11 cellular contexts compared by ENCODE assay signal in the genomic region with DNA sequence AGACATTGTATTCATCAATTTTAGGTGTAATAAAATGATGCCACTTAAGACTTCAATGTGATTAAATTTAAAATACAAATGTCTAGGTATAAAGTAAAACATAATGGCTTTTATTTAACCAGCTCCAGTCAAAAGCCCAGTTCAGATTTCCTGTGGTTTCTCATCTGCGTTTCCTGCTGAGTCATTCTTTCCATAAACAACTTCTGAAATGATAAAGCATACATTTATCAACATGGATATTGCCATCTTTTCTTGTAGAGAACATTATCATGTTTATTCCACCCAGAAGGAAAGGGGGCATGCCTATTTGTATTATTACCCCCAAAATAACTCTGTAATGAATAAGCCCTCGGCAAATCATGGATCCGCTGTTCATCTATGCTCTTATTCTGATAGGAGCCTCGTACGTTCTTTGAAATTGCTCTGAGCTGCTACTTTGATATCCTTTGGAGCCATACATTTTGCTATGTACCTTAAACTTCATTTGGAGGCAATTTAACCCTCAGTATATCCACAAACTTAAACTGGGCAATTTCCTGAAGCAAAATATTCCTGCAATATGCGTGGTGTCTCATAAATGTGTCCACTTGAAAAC. TPM values are rescaled to one million over a fixed set of nuclear protein-coding genes. Genes with fewer than 3 reads are reported as not detected.
DNase-seq lines count a peak whose midpoint lies in the region; ATAC-seq, FAIRE-seq and TF ChIP-seq lines count a peak whose summit lies in the region.
"Had no signal": no experiment of that assay in that cellular context is flagged by ENCODE, and none has a peak within 500 bp of the region (broad histone marks: within the 10 kb centered on the region; RNA-seq: fewer than 3 reads in every experiment).

No MANE protein-coding gene starts in this region.

- peak; percentile 90 for FAIRE-seq in endothelial cell of umbilical vein (lab: Jason Lieb, UNC)
- FAIRE-seq: D721Med had no signal

- peak overlapping the region; percentile 5 for H3K9ac ChIP-seq in endothelial cell of umbilical vein (replicated peaks; ENCODE audit: extremely low read depth, insufficient read depth, low read length)

- no peaks in the 10 kb centered on the region for H4K20me1 ChIP-seq in endothelial cell of umbilical vein (replicated peaks; ENCODE audit: control insufficient read depth, extremely low read depth, insufficient read depth, low read length)

- H3K4me3 Mint-ChIP-seq in activated T-cell treated with anti-CD3 and anti-CD28 coated beads, Interleukin-2, amount 50 U/mL, for 72 hours = no peak overlapping the region

- ATAC-seq in activated T-cell treated with anti-CD3 and anti-CD28 coated beads, Interleukin-2, amount 50 U/mL, for 72 hours (replicated peaks in 1 of 2) = peak in 1 of 2 donors; percentile 32
- no peak for ATAC-seq in HG02642 (IDR thresholded peaks at IDR 0.05; ENCODE audit: poor library complexity, unreplicated experiment)

- H3K9me1 ChIP-seq in endothelial cell of umbilical vein (replicated peaks; ENCODE audit: control insufficient read depth, extremely low read depth, insufficient read depth, low read length) = no peaks in the 10 kb centered on the region

- peak overlapping the region; percentile 85 for H3K4me2 ChIP-seq in endothelial cell of umbilical vein (ENCODE audit: insufficient read depth, low read length)

- H3K79me2 ChIP-seq in endothelial cell of umbilical vein (ENCODE audit: control insufficient read depth, insufficient read depth, low read length) = no peaks in the 10 kb centered on the region

- no peaks in the 10 kb centered on the region for H3K36me3 ChIP-seq in endothelial cell of umbilical vein (ENCODE audit: control insufficient read depth in 2 of 2, extremely low read depth in 1 of 2, insufficient read depth in 2 of 2, low read length in 2 of 2)

- DNase-seq in activated T-cell treated with anti-CD3 and anti-CD28 coated beads, Interleukin-2, amount 50 U/mL, for 72 hours = no peak
- no peak for DNase-seq in activated T-cell treated with anti-CD3 and anti-CD28 coated beads, Interleukin-2, amount 50 U/mL, for 48 hours
- peak; percentile 15 for DNase-seq in NCI-H748 treated with DMSO at 0.1 percent for 48 hours (lab: John Stamatoyannopoulos, UW)
- DNase-seq in endothelial cell of umbilical vein (ENCODE audit: low read depth, low spot score) = peak; percentile 91
- DNase-seq in stromal cell of bone marrow (ENCODE audit: low read depth) = peak; percentile 59
- no peak for DNase-seq in GM10266 (ENCODE audit: extremely low spot score)
- no peak for DNase-seq in cerebellar cortex (ENCODE audit: low spot score)
- DNase-seq: activated CD4-positive, CD25-positive, alpha-beta regulatory T cell treated with anti-CD3 and anti-CD28 coated beads, Interleukin-2, amount 50 U/mL, for 72 hours; Karpas-422 had no signal

- H3K36me3 Mint-ChIP-seq in activated T-cell treated with anti-CD3 and anti-CD28 coated beads, Interleukin-2, amount 50 U/mL, for 72 hours (ENCODE audit: insufficient read depth in 2 of 2) = no peaks in the 10 kb centered on the region

- peaks cover 0 to 4% of the 10 kb centered on the region in 2 experiments for H3K27me3 ChIP-seq in endothelial cell of umbilical vein (ENCODE audit: control insufficient read depth in 2 of 2, insufficient read depth in 2 of 2, low read length in 2 of 2)

- H3K4me3 ChIP-seq in endothelial cell of umbilical vein (replicated peaks in 1 of 3; ENCODE audit: insufficient read depth in 1 of 3, low read depth in 1 of 3, low read length in 3 of 3) = peak overlapping the region in 1 of 3 experiments; percentile 29

- dilution Hi-C loops in endothelial cell of umbilical vein (cut with MboI; ENCODE audit: extremely low pct_ligation_motif_present, low sequenced_read_pairs) = no loop called here

- H2AFZ ChIP-seq in endothelial cell of umbilical vein (ENCODE audit: low read depth, low read length) = peak overlapping the region; percentile 70

- H3K27ac ChIP-seq in endothelial cell of umbilical vein (ENCODE audit: insufficient read depth, low read depth, low read length) = peak overlapping the region; percentile 75

- no peaks in the 10 kb centered on the region for H3K9me3 Mint-ChIP-seq in activated T-cell treated with anti-CD3 and anti-CD28 coated beads, Interleukin-2, amount 50 U/mL, for 72 hours

- peaks cover 13% of the 10 kb centered on the region for H3K4me1 Mint-ChIP-seq in activated T-cell treated with anti-CD3 and anti-CD28 coated beads, Interleukin-2, amount 50 U/mL, for 72 hours (ENCODE audit: low read depth)

- intact Hi-C loops in endothelial cell of umbilical vein (cut with micrococcal nuclease) = loop anchor here (2.0 to 5.0 kb wide), 3 partner anchors 27 to 117 kb away; a partner anchor contains a TSS

- no peak for TF ChIP-seq POLR2A in endothelial cell of umbilical vein (IDR thresholded peaks at IDR 0.05; ENCODE audit: low read depth, low read length)

- H3K27me3 Mint-ChIP-seq in activated T-cell treated with anti-CD3 and anti-CD28 coated beads, Interleukin-2, amount 50 U/mL, for 72 hours (ENCODE audit: low read depth) = peaks cover 15% of the 10 kb centered on the region

- POLR2A ChIA-PET in endothelial cell of umbilical vein (lab: Charles Lee) = interaction anchor here (1.0 kb wide), 1 partner anchor 12 kb away, joined by 3 read pairs; no protein-coding TSS in a partner anchor

- H3K9me3 ChIP-seq in endothelial cell of umbilical vein (replicated peaks; ENCODE audit: control insufficient read depth, insufficient read depth, low read length) = no peaks in the 10 kb centered on the region

- CTCF ChIA-PET in endothelial cell of umbilical vein (lab: Charles Lee) = interaction anchor here (1.0 to 2.3 kb wide), 6 partner anchors 9 to 230 kb away, joined by 4 to 18 read pairs (median 5); no protein-coding TSS in a partner anchor

- peak overlapping the region; percentile 87 for H3K27ac Mint-ChIP-seq in activated T-cell treated with anti-CD3 and anti-CD28 coated beads, Interleukin-2, amount 50 U/mL, for 72 hours

- no TSS peak for BruUV-seq in endothelial cell of umbilical vein (replicated peaks; lab: Mats Ljungman, UMichigan)

- no peak for TF ChIP-seq CTCF in endothelial cell of umbilical vein (IDR thresholded peaks at IDR 0.05; ENCODE audit: extremely low read depth in 1 of 2, insufficient read depth in 1 of 2, low read depth in 1 of 2, low read length in 2 of 2)
- no peak for TF ChIP-seq CTCF in GM10266 (IDR thresholded peaks at IDR 0.05; ENCODE audit: control insufficient read depth, insufficient read depth, low read depth, missing control alignments)

- H3K4me1 ChIP-seq in endothelial cell of umbilical vein (ENCODE audit: control insufficient read depth, extremely low read depth, insufficient read depth, low read length) = peaks cover 17% of the 10 kb centered on the region

TF ChIP-seq in endothelial cell of umbilical vein, 7 proteins besides CTCF, POLR2A, EP300 and RAD21:
- peak; percentile 93 for TF ChIP-seq JUN (IDR thresholded peaks at IDR 0.05; ENCODE audit: borderline replicate concordance, insufficient read depth, insufficient read length, low read depth)
- TF ChIP-seq, protein P1, sequence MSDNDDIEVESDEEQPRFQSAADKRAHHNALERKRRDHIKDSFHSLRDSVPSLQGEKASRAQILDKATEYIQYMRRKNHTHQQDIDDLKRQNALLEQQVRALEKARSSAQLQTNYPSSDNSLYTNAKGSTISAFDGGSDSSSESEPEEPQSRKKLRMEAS (IDR thresholded peaks at IDR 0.05; ENCODE audit: insufficient read depth, insufficient read length) = no peak
- no peak for TF ChIP-seq EZH2 (IDR thresholded peaks at IDR 0.05; ENCODE audit: borderline replicate concordance, low read depth, low read length, severe bottlenecking)
- TF ChIP-seq POLR2AphosphoS5 (IDR thresholded peaks at IDR 0.05; ENCODE audit: insufficient read depth, low read depth, low read length) = no peak
- no peak for TF ChIP-seq MYC (IDR thresholded peaks at IDR 0.05; ENCODE audit: low read depth, low read length)
- no peak for TF ChIP-seq GATA2 (IDR thresholded peaks at IDR 0.05; ENCODE audit: insufficient read depth, insufficient read length, low read depth, low read length)
- TF ChIP-seq FOS (IDR thresholded peaks at IDR 0.05; ENCODE audit: borderline replicate concordance, insufficient read depth, low read length) = peak; percentile 71
TF ChIP-seq in endothelial cell of umbilical vein: peak in this region for 2.

RNA-seq across cellular contexts. Expression of a gene that starts 28.3 kb away (rescaled TPM):
- total RNA-seq in activated T-cell treated with anti-CD3 and anti-CD28 coated beads, Interleukin-2, amount 50 U/mL, for 72 hours = 10 to 100 TPM; 35.7 to 41.3 TPM
- total RNA-seq in endothelial cell of umbilical vein = 134 and 136 TPM in 2 replicates
- polyA plus RNA-seq in endothelial cell of umbilical vein = 40.8 and 43.9 TPM in 2 replicates
- polyA plus RNA-seq in endothelial cell of umbilical vein (2011; cell fraction: cytosol; rRNA removed) = 84.9 and 96.8 TPM in 2 replicates
- 41.5 and 42.1 TPM in 2 replicates for polyA plus RNA-seq in endothelial cell of umbilical vein (2011; cell fraction: nucleus; rRNA removed)
- 213 and 303 TPM in 2 replicates for polyA plus RNA-seq in endothelial cell of umbilical vein (2012)
- polyA minus RNA-seq in endothelial cell of umbilical vein = 112 and 134 TPM in 2 replicates
- polyA minus RNA-seq in endothelial cell of umbilical vein (2011; cell fraction: cytosol; rRNA and poly(A)+ RNA removed) = 30.7 TPM
- polyA minus RNA-seq in endothelial cell of umbilical vein (2011; cell fraction: nucleus; rRNA and poly(A)+ RNA removed) = 14.8 and 18.6 TPM in 2 replicates

Comparison
In these comparisons a context has a peak if more than half of its experiments do, and no peak if none do; other contexts are left out.
1. DNase-seq: peak in NCI-H748 treated with DMSO at 0.1 percent for 48 hours (single experiment), endothelial cell of umbilical vein (single experiment) and stromal cell of bone marrow (single experiment); none in activated T-cell treated with anti-CD3 and anti-CD28 coated beads, Interleukin-2, amount 50 U/mL, for 72 hours (0 of 2), activated T-cell treated with anti-CD3 and anti-CD28 coated beads, Interleukin-2, amount 50 U/mL, for 48 hours (0 of 2), GM10266 (single experiment) and cerebellar cortex (single experiment).